8 cellular contexts compared by ENCODE assay signal in genomic region chr6:43143235-43144124, GRCh38. TPM values are rescaled to one million over a fixed set of nuclear protein-coding genes. Genes with fewer than 3 reads are reported as not detected.
DNase-seq lines count a peak whose midpoint lies in the region; ATAC-seq and TF ChIP-seq lines count a peak whose summit lies in the region.

No MANE protein-coding gene starts in this region.

- H3K27ac Mint-ChIP-seq in CD4-positive, alpha-beta memory T cell = peak overlapping the region in 1 of 7 donors; percentile 85

- intact Hi-C loops in CD4-positive, alpha-beta memory T cell (cut with micrococcal nuclease) = loop anchor here (1.0 to 10.0 kb wide), 4 partner anchors 27 to 479 kb away; partner anchors contain the start of gene SRF
- intact Hi-C loops in left ventricle myocardium superior (cut with micrococcal nuclease) (loop anchor here (5.0 kb wide), 2 partner anchors 141 to 241 kb away; no protein-coding TSS in a partner anchor), uterus (cut with DNase I; ENCODE audit: low total_unique reads) (loop anchor here (5.0 kb wide), 1 partner anchor 241 kb away; no protein-coding TSS in a partner anchor)

- peaks cover 1 to 11% (median 3%) of the 10 kb centered on the region in 4 donors for H3K4me1 Mint-ChIP-seq in CD4-positive, alpha-beta memory T cell

- peaks cover 0 to 1% of the 10 kb centered on the region in 2 donors for H3K27me3 Mint-ChIP-seq in CD4-positive, alpha-beta memory T cell

- ATAC-seq in GM21825 (IDR thresholded peaks at IDR 0.05; ENCODE audit: unreplicated experiment) (peak; percentile 71), left ventricle myocardium superior (peak; percentile 97)

- H3K4me1 ChIP-seq in CD4-positive, alpha-beta memory T cell (ENCODE audit: insufficient read depth, low read length) = peaks cover 12% of the 10 kb centered on the region
- H3K4me1 ChIP-seq in uterus = peaks cover 0 to 9% of the 10 kb centered on the region in 2 donors

- H3K9me3 ChIP-seq in CD4-positive, alpha-beta memory T cell (ENCODE audit: control insufficient read depth in 1 of 2, low read length in 2 of 2) = no peaks in the 10 kb centered on the region
- no peaks in the 10 kb centered on the region for H3K9me3 ChIP-seq in uterus

- H3K27ac ChIP-seq in CD4-positive, alpha-beta memory T cell (ENCODE audit: low read depth, low read length) = no peak overlapping the region
- peak overlapping the region; percentile 54 to 60 for H3K27ac ChIP-seq in uterus

- TF ChIP-seq POLR2A in uterus (IDR thresholded peaks at IDR 0.05) = peak in 1 of 2 donors; percentile 34

- no peaks in the 10 kb centered on the region for H3K27me3 ChIP-seq in CD4-positive, alpha-beta memory T cell (ENCODE audit: insufficient read depth, low read length)
- no peaks in the 10 kb centered on the region for H3K27me3 ChIP-seq in uterus

- no peaks in the 10 kb centered on the region for H3K9me3 Mint-ChIP-seq in CD4-positive, alpha-beta memory T cell

- peak; percentile 95 to 99 (median 98) for TF ChIP-seq CTCF in uterus (IDR thresholded peaks at IDR 0.05)

- H3K4me3 ChIP-seq in CD4-positive, alpha-beta memory T cell (ENCODE audit: low read length in 2 of 2) = no peak overlapping the region
- H3K4me3 ChIP-seq in uterus = no peak overlapping the region

- CTCF ChIA-PET in CD4-positive, alpha-beta memory T cell (lab: Charles Lee; ENCODE audit: partially characterized antibody) = interaction anchor here (0.6 to 4.1 kb wide), 48 partner anchors 9 to 1362 kb away, joined by 3 to 69 read pairs (median 4); partner anchors contain the start of genes CNPY3, DNPH1, KLC4 and KLHDC3

- POLR2A ChIA-PET in CD4-positive, alpha-beta memory T cell (lab: Charles Lee; ENCODE audit: partially characterized antibody) = interaction anchor here (0.8 to 1.6 kb wide), 6 partner anchors 12 to 397 kb away, joined by 3 to 6 read pairs (median 4); partner anchors contain the start of genes CNPY3, KLHDC3, MEA1 and PEX6

- DNase-seq in CD4-positive, alpha-beta memory T cell = peak; percentile 67 to 79 (median 71)
- DNase-seq in NCI-H1105 treated with DMSO at 0.1 percent for 48 hours (lab: John Stamatoyannopoulos, UW) (peak; percentile 73), T-helper 1 cell (peak; percentile 42 to 63 (median 59)), amniotic stem cell (lab: John Stamatoyannopoulos, UW) (peak; percentile 91), left ventricle myocardium superior (peak; percentile 93), putamen (ENCODE audit: low spot score) (peak; percentile 71), uterus (peak; percentile 94 to 95)

- no peaks in the 10 kb centered on the region for H3K36me3 Mint-ChIP-seq in CD4-positive, alpha-beta memory T cell

- no peaks in the 10 kb centered on the region for H3K36me3 ChIP-seq in CD4-positive, alpha-beta memory T cell (ENCODE audit: insufficient read depth, low read length)
- no peaks in the 10 kb centered on the region for H3K36me3 ChIP-seq in uterus

- peak overlapping the region in 3 of 8 donors; percentile 39 to 69 (median 43) for H3K4me3 Mint-ChIP-seq in CD4-positive, alpha-beta memory T cell

RNA-seq across cellular contexts. Expression of gene SRF, which starts 27.6 kb away (rescaled TPM):
- 10 to 100 TPM; 23.7 to 25.0 TPM for total RNA-seq in CD4-positive, alpha-beta memory T cell
- 1 to 10 TPM; 2.3 to 7.5 TPM for polyA plus RNA-seq in CD4-positive, alpha-beta memory T cell
- total RNA-seq in left ventricle myocardium superior (78.7 TPM), uterus (100 to 1,000 TPM in 1 of 4 donors, 10 to 100 TPM in 3; 18.2 to 109 (median 36.9) TPM)

RNA-seq across cellular contexts. Expression of gene CUL9, which starts 38.5 kb away (rescaled TPM):
- 10 to 100 TPM; 93.8 to 95.2 TPM for total RNA-seq in CD4-positive, alpha-beta memory T cell
- 10 to 100 TPM in 1 of 2 donors, 1 to 10 TPM in 1; 8.3 to 16.0 TPM for polyA plus RNA-seq in CD4-positive, alpha-beta memory T cell
- total RNA-seq in left ventricle myocardium superior (10.9 TPM), uterus (10 to 100 TPM; 31.0 to 52.6 (median 38.8) TPM)
